ENCODE assay signal across 19 cellular contexts in genomic region chr9:93357649-93358048, GRCh38.
DNase-seq lines count a peak whose midpoint lies in the region; ATAC-seq and TF ChIP-seq lines count a peak whose summit lies in the region.
"Had no signal": no experiment of that assay in that cellular context is flagged by ENCODE, and none has a peak within 500 bp of the region (broad histone marks: within the 10 kb centered on the region; RNA-seq: fewer than 3 reads in every experiment).

No MANE protein-coding gene starts in this region.

- H3K27me3 ChIP-seq in tibial nerve, result no peaks in the 10 kb centered on the region
- H3K27me3 ChIP-seq: adrenal gland had no signal

- H3K4me3 ChIP-seq in tibial nerve, result no peak overlapping the region
- H3K4me3 ChIP-seq: adrenal gland had no signal

- peaks cover 0 to 21% (median 0%) of the 10 kb centered on the region in 4 donors for H3K9me3 ChIP-seq in tibial nerve

- peaks cover 14% of the 10 kb centered on the region for H3K4me1 Mint-ChIP-seq in activated CD8-positive, alpha-beta memory T cell treated with anti-CD3 and anti-CD28 coated beads, Interleukin-2, amount 10 ng/mL, durations not matched to agents 7 days and 5 days
- peaks cover 0 to 7% (median 0%) of the 10 kb centered on the region in 3 donors for H3K4me1 Mint-ChIP-seq in naive B cell

- H3K9me3 Mint-ChIP-seq in activated CD8-positive, alpha-beta memory T cell treated with anti-CD3 and anti-CD28 coated beads, Interleukin-2, amount 10 ng/mL, durations not matched to agents 7 days and 5 days (ENCODE audit: low read depth), result peaks cover 8% of the 10 kb centered on the region
- H3K9me3 Mint-ChIP-seq in naive B cell, result peaks cover 0 to 31% (median 18%) of the 10 kb centered on the region in 7 donors

- peak; percentile 60 for DNase-seq in activated CD8-positive, alpha-beta memory T cell treated with anti-CD3 and anti-CD28 coated beads, Interleukin-2, amount 10 ng/mL, durations not matched to agents 7 days and 5 days
- DNase-seq in activated CD8-positive, alpha-beta memory T cell treated with anti-CD3 and anti-CD28 coated beads, Interleukin-2, amount 50 U/mL, for 48 hours, result no peak
- peak; percentile 20 for DNase-seq in RKO (ENCODE audit: low spot score)
- no peak for DNase-seq in naive B cell
- DNase-seq in tibial nerve (ENCODE audit: low spot score in 2 of 2), result no peak
- no peak for DNase-seq in SKM-1 treated with dmso at 0.1 percent for 144 hours (lab: John Stamatoyannopoulos, UW; ENCODE audit: unreplicated experiment)
- DNase-seq: activated CD8-positive, alpha-beta memory T cell treated with anti-CD3 and anti-CD28 coated beads for 24 hours; adrenal gland; COR-L47; erythroblast; GF-D8; NCI-H1436; NCI-H446; nucleus accumbens; T-cell had no signal

- TF ChIP-seq POLR2A in tibial nerve (IDR thresholded peaks at IDR 0.05), result no peak

- no peaks in the 10 kb centered on the region for H3K36me3 ChIP-seq in tibial nerve
- H3K36me3 ChIP-seq: adrenal gland had no signal

- TF ChIP-seq EP300 in tibial nerve (IDR thresholded peaks at IDR 0.05), result no peak

- peak; percentile 92 for ATAC-seq in activated CD8-positive, alpha-beta memory T cell treated with anti-CD3 and anti-CD28 coated beads, Interleukin-2, amount 10 ng/mL, durations not matched to agents 7 days and 5 days
- ATAC-seq in HG02981 (IDR thresholded peaks at IDR 0.05; ENCODE audit: unreplicated experiment) (peak; percentile 71), naive B cell (ENCODE audit: low read depth in 2 of 2) (peak; percentile 63 to 66), HG02571 (IDR thresholded peaks at IDR 0.05; ENCODE audit: unreplicated experiment) (no peak)
- ATAC-seq: HepG2, Panc1 had no signal

- peak overlapping the region; percentile 53 for H3K27ac Mint-ChIP-seq in activated CD8-positive, alpha-beta memory T cell treated with anti-CD3 and anti-CD28 coated beads, Interleukin-2, amount 10 ng/mL, durations not matched to agents 7 days and 5 days
- H3K27ac Mint-ChIP-seq in naive B cell, result peak overlapping the region in 1 of 6 donors; percentile 34
- H3K27ac Mint-ChIP-seq: T-cell had no signal

- no peaks in the 10 kb centered on the region for H3K27me3 Mint-ChIP-seq in activated CD8-positive, alpha-beta memory T cell treated with anti-CD3 and anti-CD28 coated beads, Interleukin-2, amount 10 ng/mL, durations not matched to agents 7 days and 5 days
- peaks cover 0 to 5% (median 0%) of the 10 kb centered on the region in 3 donors for H3K27me3 Mint-ChIP-seq in naive B cell
- H3K27me3 Mint-ChIP-seq: T-cell had no signal

- H3K27ac ChIP-seq in tibial nerve, result no peak overlapping the region
- H3K27ac ChIP-seq: adrenal gland had no signal

- peaks cover 12% of the 10 kb centered on the region for H3K36me3 Mint-ChIP-seq in activated CD8-positive, alpha-beta memory T cell treated with anti-CD3 and anti-CD28 coated beads, Interleukin-2, amount 10 ng/mL, durations not matched to agents 7 days and 5 days
- H3K36me3 Mint-ChIP-seq in naive B cell, result no peaks in the 10 kb centered on the region
- H3K36me3 Mint-ChIP-seq: T-cell had no signal

- 68 to 72% methylated on average over 5 of the region's 5 CpGs for WGBS in tibial nerve, 2 donors

- no peak overlapping the region for H3K4me3 Mint-ChIP-seq in activated CD8-positive, alpha-beta memory T cell treated with anti-CD3 and anti-CD28 coated beads, Interleukin-2, amount 10 ng/mL, durations not matched to agents 7 days and 5 days
- H3K4me3 Mint-ChIP-seq in naive B cell, result no peak overlapping the region
- H3K4me3 Mint-ChIP-seq: T-cell had no signal

- TF ChIP-seq CTCF in tibial nerve (IDR thresholded peaks at IDR 0.05), result no peak

- CTCF ChIA-PET in activated CD8-positive, alpha-beta memory T cell treated with anti-CD3 and anti-CD28 coated beads, Interleukin-2, amount 10 ng/mL, durations not matched to agents 7 days and 5 days (lab: Charles Lee), result no interaction called here

- no peaks in the 10 kb centered on the region for H3K4me1 ChIP-seq in tibial nerve
- H3K4me1 ChIP-seq: adrenal gland had no signal

Comparison
In these comparisons a context has a peak if more than half of its experiments do, and no peak if none do; other contexts are left out.
1. DNase-seq: peak in activated CD8-positive, alpha-beta memory T cell treated with anti-CD3 and anti-CD28 coated beads, Interleukin-2, amount 10 ng/mL, durations not matched to agents 7 days and 5 days (single experiment) and RKO (single experiment); none in activated CD8-positive, alpha-beta memory T cell treated with anti-CD3 and anti-CD28 coated beads, Interleukin-2, amount 50 U/mL, for 48 hours (single experiment), naive B cell (single experiment), tibial nerve (0 of 2) and SKM-1 treated with dmso at 0.1 percent for 144 hours (single experiment).